15 cellular contexts compared by ENCODE assay signal in genomic region chr7:17406756-17407155, GRCh38.
A peak's percentile ranks its signal among the peaks of the same experiment; 100 is the strongest.
DNase-seq lines count a peak whose midpoint lies in the region; ATAC-seq and TF ChIP-seq lines count a peak whose summit lies in the region.
"Had no signal": no experiment of that assay in that cellular context is flagged by ENCODE, and none has a peak within 500 bp of the region (broad histone marks: within the 10 kb centered on the region; RNA-seq: fewer than 3 reads in every experiment).

No MANE protein-coding gene starts in this region.

- ATAC-seq in RWPE2 (ENCODE audit: low read depth), result peak; percentile 16; the same call in 1 of the 3 replicates

- H3K27ac ChIP-seq in GM23248 (peak overlapping the region; percentile 73), RWPE2 (ENCODE audit: poor library complexity, severe bottlenecking) (peak overlapping the region; percentile 70), subcutaneous abdominal adipose tissue (ENCODE audit: low read depth, low read length) (peak overlapping the region; percentile 2), substantia nigra (ENCODE audit: low read depth, low read length, poor library complexity, severe bottlenecking) (no peak overlapping the region), coronary artery (no peak overlapping the region)
- H3K27ac ChIP-seq: neural progenitor cell had no signal

- H3K9me3 ChIP-seq in GM23248 (ENCODE audit: low read depth) (no peaks in the 10 kb centered on the region), RWPE2 (ENCODE audit: severe bottlenecking) (no peaks in the 10 kb centered on the region), subcutaneous abdominal adipose tissue (ENCODE audit: control insufficient read depth in 5 of 5, low read length in 5 of 5) (no peaks in the 10 kb centered on the region)

- DNase-seq in GM23248 (peak; percentile 63), RWPE2 (ENCODE audit: low spot score) (no peak), fibroblast of mammary gland (ENCODE audit: low read depth) (peak; percentile 60), substantia nigra (lab: John Stamatoyannopoulos, UW) (no peak), 8988T (no peak), coronary artery (ENCODE audit: low spot score) (no peak)
- DNase-seq: activated B cell treated with CpG ODN at 0.5 μM for 24 hours; activated gamma-delta T cell; CD4-positive, CD25-positive, alpha-beta regulatory T cell; mammary epithelial cell; NCI-H1694; NCI-H446 treated with DMSO at 0.1 percent for 48 hours; stimulated activated CD4-positive, alpha-beta T cell treated with anti-CD3 and anti-CD28 coated beads, Interleukin-4, amount 100 ng/mL, for 1 hour had no signal

- 3 to 8% methylated on average over 3 of the region's 3 CpGs for WGBS in GM23248 (ENCODE audit: low coverage in 1 of 2, low lambda C conversion rate in 2 of 2, missing lambda C conversion rate in 2 of 2), 2 experiments

- H4K20me1 ChIP-seq in GM23248 (ENCODE audit: insufficient read depth), result no peaks in the 10 kb centered on the region

- no peak for TF ChIP-seq CTCF in RWPE2 (IDR thresholded peaks at IDR 0.05; ENCODE audit: poor library complexity, severe bottlenecking)
- TF ChIP-seq CTCF in fibroblast of mammary gland (conservative IDR thresholded peaks at IDR 0.05; ENCODE audit: control insufficient read depth, insufficient read depth, low read depth, low read length), result no peak
- no peak for TF ChIP-seq CTCF in coronary artery (IDR thresholded peaks at IDR 0.05)

- H3K4me2 ChIP-seq in GM23248 (ENCODE audit: unreplicated experiment), result peak overlapping the region; percentile 67
- H3K4me2 ChIP-seq: neural progenitor cell had no signal

- peak overlapping the region; percentile 14; the same call in 1 of the 2 replicates for H2AFZ ChIP-seq in GM23248
- H2AFZ ChIP-seq: neural progenitor cell had no signal

- no peaks in the 10 kb centered on the region for H3K79me2 ChIP-seq in GM23248 (ENCODE audit: insufficient read depth)

- H3K36me3 ChIP-seq in GM23248 (ENCODE audit: low read depth), result no peaks in the 10 kb centered on the region
- no peaks in the 10 kb centered on the region for H3K36me3 ChIP-seq in RWPE2 (ENCODE audit: low read depth)
- H3K36me3 ChIP-seq in subcutaneous abdominal adipose tissue (ENCODE audit: control insufficient read depth in 5 of 5, insufficient read depth in 5 of 5, low read length in 5 of 5), result no peaks in the 10 kb centered on the region
- H3K36me3 ChIP-seq: neural progenitor cell had no signal

- peaks cover 39% of the 10 kb centered on the region for H3F3A ChIP-seq in GM23248 (ENCODE audit: insufficient read depth)

- no peak overlapping the region for H3K4me3 ChIP-seq in GM23248
- no peak overlapping the region for H3K4me3 ChIP-seq in RWPE2 (ENCODE audit: severe bottlenecking)
- H3K4me3 ChIP-seq in fibroblast of mammary gland (ENCODE audit: control insufficient read depth, low read depth, low read length), result no peak overlapping the region
- no peak overlapping the region for H3K4me3 ChIP-seq in subcutaneous abdominal adipose tissue (ENCODE audit: low read depth in 1 of 5, low read length in 5 of 5)
- H3K4me3 ChIP-seq in coronary artery, result no peak overlapping the region
- H3K4me3 ChIP-seq: neural progenitor cell had no signal

- peaks cover 38% of the 10 kb centered on the region for H3K4me1 ChIP-seq in GM23248 (ENCODE audit: insufficient read depth)
- H3K4me1 ChIP-seq in RWPE2 (ENCODE audit: insufficient read depth, poor library complexity, severe bottlenecking), result peaks cover 57% of the 10 kb centered on the region
- H3K4me1 ChIP-seq in subcutaneous abdominal adipose tissue (ENCODE audit: control insufficient read depth in 5 of 5, insufficient read depth in 5 of 5, low read length in 5 of 5), result peaks cover 0 to 15% (median 7%) of the 10 kb centered on the region in 5 donors
- H3K4me1 ChIP-seq: neural progenitor cell had no signal

- H3K9ac ChIP-seq in GM23248 (peak overlapping the region; percentile 19; the same call in 1 of the 2 replicates), subcutaneous abdominal adipose tissue (ENCODE audit: low read length in 5 of 5) (no peak overlapping the region)
- H3K9ac ChIP-seq: neural progenitor cell had no signal

- in situ Hi-C loops in GM23248 (cut with MboI), result no loop called here

- no peaks in the 10 kb centered on the region for H3K9me2 ChIP-seq in GM23248 (ENCODE audit: insufficient read depth)

- H3K27me3 ChIP-seq in GM23248 (replicated peaks; ENCODE audit: insufficient read depth) (no peaks in the 10 kb centered on the region), RWPE2 (ENCODE audit: insufficient read depth, poor library complexity, severe bottlenecking) (no peaks in the 10 kb centered on the region), subcutaneous abdominal adipose tissue (ENCODE audit: control insufficient read depth in 5 of 5, insufficient read depth in 4 of 5, low read length in 5 of 5) (no peaks in the 10 kb centered on the region)
- H3K27me3 ChIP-seq: neural progenitor cell had no signal

Comparison
In these comparisons a context has a peak if more than half of its experiments do, and no peak if none do; other contexts are left out.
1. DNase-seq: peak in GM23248 (single experiment) and fibroblast of mammary gland (single experiment); none in RWPE2 (single experiment), substantia nigra (0 of 49), 8988T (single experiment) and coronary artery (single experiment).
2. H3K27ac ChIP-seq: peak in GM23248 (single experiment), RWPE2 (single experiment) and subcutaneous abdominal adipose tissue (single experiment); none in substantia nigra (single experiment) and coronary artery (0 of 2).